ENCODE assay signal across 10 cellular contexts in genomic region chr9:68500457-68501158, GRCh38. TPM values are rescaled to one million over a fixed set of nuclear protein-coding genes. Genes with fewer than 3 reads are reported as not detected.
DNase-seq lines count a peak whose midpoint lies in the region; ATAC-seq and TF ChIP-seq lines count a peak whose summit lies in the region.
"Had no signal": no experiment of that assay in that cellular context is flagged by ENCODE, and none has a peak within 500 bp of the region (broad histone marks: within the 10 kb centered on the region; RNA-seq: fewer than 3 reads in every experiment).

No MANE protein-coding gene starts in this region.

- DNase-seq in HK-2 (ENCODE audit: unreplicated experiment) (peak; percentile 0), ascending aorta (ENCODE audit: low spot score in 2 of 2) (peak in 1 of 2 donors; percentile 81), kidney glomerular epithelial cell (lab: John Stamatoyannopoulos, UW) (peak; percentile 23), 8988T (no peak)
- DNase-seq: kidney, substantia nigra had no signal

- H3K9ac ChIP-seq in stomach smooth muscle (ENCODE audit: low read length in 2 of 2): peak overlapping the region in 1 of 2 donors; percentile 29

- H3K36me3 ChIP-seq in ascending aorta (peaks cover 0 to 8% of the 10 kb centered on the region in 2 donors), stomach smooth muscle (ENCODE audit: control insufficient read depth in 2 of 2, insufficient read depth in 2 of 2, low read length in 2 of 2) (peaks cover 40 to 45% of the 10 kb centered on the region in 2 donors)

- H3K27me3 ChIP-seq in ascending aorta: no peaks in the 10 kb centered on the region
- no peaks in the 10 kb centered on the region for H3K27me3 ChIP-seq in stomach smooth muscle (ENCODE audit: control insufficient read depth in 1 of 2, insufficient read depth in 2 of 2, low read length in 2 of 2)

- peaks cover 4 to 34% of the 10 kb centered on the region in 2 donors for H3K4me1 ChIP-seq in ascending aorta
- H3K4me1 ChIP-seq in stomach smooth muscle (ENCODE audit: control insufficient read depth, insufficient read depth, low read length): peaks cover 21% of the 10 kb centered on the region

- H3K9me3 ChIP-seq in ascending aorta: no peaks in the 10 kb centered on the region
- no peaks in the 10 kb centered on the region for H3K9me3 ChIP-seq in stomach smooth muscle (ENCODE audit: control insufficient read depth in 2 of 2, low read length in 2 of 2)

- intact Hi-C loops in ascending aorta (cut with DNase I): loop anchor here (1.0 to 5.0 kb wide), 3 partner anchors 38 to 277 kb away; no protein-coding TSS in a partner anchor

- ATAC-seq in HG02840 (IDR thresholded peaks at IDR 0.05; ENCODE audit: low FRiP score, unreplicated experiment) (no peak), GM21526 (IDR thresholded peaks at IDR 0.05; ENCODE audit: low FRiP score, unreplicated experiment) (no peak), GM19452 (IDR thresholded peaks at IDR 0.05; ENCODE audit: unreplicated experiment) (no peak)

- no peak for TF ChIP-seq CTCF in ascending aorta (IDR thresholded peaks at IDR 0.05)

- H3K27ac ChIP-seq in ascending aorta (peak overlapping the region; percentile 88 to 94), stomach smooth muscle (ENCODE audit: low read length) (peak overlapping the region; percentile 88)

- H3K4me3 ChIP-seq in ascending aorta: peak overlapping the region in 1 of 2 donors; percentile 23
- H3K4me3 ChIP-seq in stomach smooth muscle (ENCODE audit: low read length in 2 of 2): no peak overlapping the region

RNA-seq across cellular contexts. Expression of gene TMEM252, which starts 40.1 kb away (rescaled TPM):
- not detected for total RNA-seq in ascending aorta
